Comparison of ENCODE assay signal across 16 cellular contexts in the genomic region with DNA sequence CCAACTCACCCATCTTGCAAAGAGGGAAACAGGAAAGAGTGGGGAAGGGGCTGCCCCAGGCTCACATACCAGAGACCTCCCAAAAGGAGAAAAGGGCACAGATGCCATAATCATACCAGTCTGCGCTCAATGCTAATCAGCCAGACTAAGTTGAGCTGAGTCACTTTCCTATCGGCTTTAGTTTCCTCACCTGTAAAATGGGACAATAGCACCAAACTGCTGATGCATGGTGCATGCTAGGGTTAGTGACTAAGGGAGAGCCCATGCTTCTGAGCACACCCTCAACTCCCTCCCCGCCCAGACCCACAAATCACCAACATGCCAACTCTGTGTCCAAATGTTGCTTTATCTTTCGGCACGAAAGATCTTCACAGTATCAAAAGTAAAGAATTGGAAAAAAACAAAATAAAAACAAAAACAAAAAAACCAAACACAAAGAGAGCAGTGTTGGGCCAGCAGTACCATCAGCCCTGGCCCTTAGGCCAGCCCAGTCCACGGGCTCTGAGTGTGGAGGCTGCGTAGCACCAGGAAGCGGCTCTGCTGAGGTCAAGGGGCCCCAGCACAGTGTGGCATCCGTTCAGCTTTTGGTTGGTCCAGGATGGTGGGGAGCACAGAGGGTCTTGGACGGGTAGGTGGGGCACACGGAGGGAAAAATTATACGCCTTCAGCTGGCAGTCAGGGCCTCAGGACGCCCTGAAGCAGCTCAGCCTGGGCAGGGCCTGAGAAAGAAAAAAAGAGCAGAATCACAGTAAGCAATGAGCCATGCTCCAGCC. TPM values are rescaled to one million over a fixed set of nuclear protein-coding genes. Genes with fewer than 3 reads are reported as not detected.
DNase-seq lines count a peak whose midpoint lies in the region; ATAC-seq and TF ChIP-seq lines count a peak whose summit lies in the region.
"Had no signal": no experiment of that assay in that cellular context is flagged by ENCODE, and none has a peak within 500 bp of the region (broad histone marks: within the 10 kb centered on the region; RNA-seq: fewer than 3 reads in every experiment).

No MANE protein-coding gene starts in this region.

- H3K4me3 ChIP-seq in mesenchymal stem cell (ENCODE audit: insufficient read depth in 1 of 2, low read depth in 1 of 2, low read length in 2 of 2) (no peak overlapping the region), tibial artery (no peak overlapping the region)
- H3K4me3 ChIP-seq: adrenal gland, HAP-1 had no signal

- H4K91ac ChIP-seq in mesenchymal stem cell (ENCODE audit: low read length) = no peak overlapping the region

- no peak for TF ChIP-seq CTCF in tibial artery (IDR thresholded peaks at IDR 0.05)

- H3K36me3 ChIP-seq in mesenchymal stem cell (ENCODE audit: control insufficient read depth in 1 of 2, insufficient read depth in 2 of 2, low read depth in 1 of 2, low read length in 2 of 2) (peaks cover 58 to 64% of the 10 kb centered on the region in 2 experiments), tibial artery (peaks cover 32 to 66% (median 52%) of the 10 kb centered on the region in 3 donors)

- peak overlapping the region; percentile 58 for H3K4me3 Mint-ChIP-seq in stimulated activated naive CD8-positive, alpha-beta T cell treated with anti-CD3 and anti-CD28 coated beads, Interleukin-15, Interleukin-2, amounts not matched to agents 100 ng/mL and 50 ng/mL, for 24 hours
- H3K4me3 Mint-ChIP-seq in T-helper 17 cell = peak overlapping the region; percentile 45

- H3K27ac Mint-ChIP-seq in stimulated activated naive CD8-positive, alpha-beta T cell treated with anti-CD3 and anti-CD28 coated beads, Interleukin-15, Interleukin-2, amounts not matched to agents 100 ng/mL and 50 ng/mL, for 24 hours = peak overlapping the region; percentile 51
- H3K27ac Mint-ChIP-seq in T-helper 17 cell = peak overlapping the region; percentile 77

- no peaks in the 10 kb centered on the region for H3K9me3 Mint-ChIP-seq in stimulated activated naive CD8-positive, alpha-beta T cell treated with anti-CD3 and anti-CD28 coated beads, Interleukin-15, Interleukin-2, amounts not matched to agents 100 ng/mL and 50 ng/mL, for 24 hours

- H3K27me3 ChIP-seq in mesenchymal stem cell (ENCODE audit: control insufficient read depth in 1 of 2, insufficient read depth in 1 of 2, low read length in 2 of 2) = no peaks in the 10 kb centered on the region
- H3K27me3 ChIP-seq in tibial artery = no peaks in the 10 kb centered on the region
- H3K27me3 ChIP-seq: adrenal gland, dorsolateral prefrontal cortex had no signal

- no peak overlapping the region for H2BK12ac ChIP-seq in mesenchymal stem cell (ENCODE audit: low read length in 2 of 2)

- H3K18ac ChIP-seq in mesenchymal stem cell (ENCODE audit: low read depth in 1 of 2, low read length in 2 of 2) = no peak overlapping the region

- H3K27ac ChIP-seq in mesenchymal stem cell (ENCODE audit: low read length, poor library complexity, severe bottlenecking) (no peak overlapping the region), tibial artery (no peak overlapping the region)
- H3K27ac ChIP-seq: adrenal gland had no signal

- no peak overlapping the region for H2AFZ ChIP-seq in mesenchymal stem cell (ENCODE audit: low read depth, low read length)

- peaks cover 49% of the 10 kb centered on the region for H3K79me1 ChIP-seq in mesenchymal stem cell (replicated peaks; ENCODE audit: low read length, poor library complexity, severe bottlenecking)

- no peak overlapping the region for H2BK15ac ChIP-seq in mesenchymal stem cell (ENCODE audit: low read depth, poor library complexity, severe bottlenecking)

- H2AK5ac ChIP-seq in mesenchymal stem cell (ENCODE audit: low read length, severe bottlenecking) = no peak overlapping the region

- H2BK5ac ChIP-seq in mesenchymal stem cell (ENCODE audit: low read depth, low read length, poor library complexity, severe bottlenecking) = no peak overlapping the region

- H3K4me1 Mint-ChIP-seq in stimulated activated naive CD8-positive, alpha-beta T cell treated with anti-CD3 and anti-CD28 coated beads, Interleukin-15, Interleukin-2, amounts not matched to agents 100 ng/mL and 50 ng/mL, for 24 hours (ENCODE audit: low read depth) = peaks cover 54% of the 10 kb centered on the region
- peaks cover 31% of the 10 kb centered on the region for H3K4me1 Mint-ChIP-seq in T-helper 17 cell

- 86% methylated on average over 13 of the region's 13 CpGs for WGBS in mesenchymal stem cell

- H3K36me3 Mint-ChIP-seq in stimulated activated naive CD8-positive, alpha-beta T cell treated with anti-CD3 and anti-CD28 coated beads, Interleukin-15, Interleukin-2, amounts not matched to agents 100 ng/mL and 50 ng/mL, for 24 hours (ENCODE audit: low read depth) = peaks cover 49% of the 10 kb centered on the region
- peaks cover 8% of the 10 kb centered on the region for H3K36me3 Mint-ChIP-seq in T-helper 17 cell (ENCODE audit: low read depth)

- H3K9me3 ChIP-seq in T-helper 17 cell (ENCODE audit: control insufficient read depth, low read length, poor library complexity, severe bottlenecking) (no peaks in the 10 kb centered on the region), mesenchymal stem cell (ENCODE audit: control insufficient read depth, low read length) (no peaks in the 10 kb centered on the region), tibial artery (no peaks in the 10 kb centered on the region)
- H3K9me3 ChIP-seq: adrenal gland, HAP-1 had no signal

- peak overlapping the region; percentile 28 for H4K8ac ChIP-seq in mesenchymal stem cell (ENCODE audit: low read length)

- intact Hi-C loops in tibial artery (cut with DNase I; ENCODE audit: low total_unique reads) = no loop called here

- ATAC-seq in stimulated activated naive CD8-positive, alpha-beta T cell treated with anti-CD3 and anti-CD28 coated beads, Interleukin-15, Interleukin-2, amounts not matched to agents 100 U/mL and 50 U/mL, for 24 hours = no peak
- ATAC-seq in T-helper 17 cell (no peak), GM18909 (IDR thresholded peaks at IDR 0.05; ENCODE audit: poor library complexity, unreplicated experiment) (no peak)

- H3K4me1 ChIP-seq in mesenchymal stem cell (ENCODE audit: control insufficient read depth, insufficient read depth, low read depth, low read length) = peaks cover 17% of the 10 kb centered on the region
- peaks cover 0 to 17% (median 15%) of the 10 kb centered on the region in 4 donors for H3K4me1 ChIP-seq in tibial artery

- peak overlapping the region; percentile 56 for H3K9ac ChIP-seq in mesenchymal stem cell (ENCODE audit: low read length)

- H3K27me3 Mint-ChIP-seq in stimulated activated naive CD8-positive, alpha-beta T cell treated with anti-CD3 and anti-CD28 coated beads, Interleukin-15, Interleukin-2, amounts not matched to agents 100 ng/mL and 50 ng/mL, for 24 hours = no peaks in the 10 kb centered on the region
- no peaks in the 10 kb centered on the region for H3K27me3 Mint-ChIP-seq in T-helper 17 cell

- H2BK120ac ChIP-seq in mesenchymal stem cell (ENCODE audit: low read depth, low read length) = no peak overlapping the region

- H3K14ac ChIP-seq in mesenchymal stem cell (ENCODE audit: low read length in 2 of 2) = no peak overlapping the region

- no peak overlapping the region for H3K4me2 ChIP-seq in mesenchymal stem cell (ENCODE audit: low read length, poor library complexity, severe bottlenecking)

- DNase-seq in stimulated activated naive CD8-positive, alpha-beta T cell treated with anti-CD3 and anti-CD28 coated beads, Interleukin-15, Interleukin-2, amounts not matched to agents 100 U/mL and 50 U/mL, for 24 hours = no peak
- no peak for DNase-seq in T-helper 17 cell
- no peak for DNase-seq in mesenchymal stem cell
- DNase-seq in tibial artery = no peak
- no peak for DNase-seq in pons (ENCODE audit: low spot score)
- DNase-seq in superior temporal gyrus (ENCODE audit: extremely low spot score) = no peak
- DNase-seq: adrenal gland; Calu3; dorsolateral prefrontal cortex; foreskin melanocyte; NCI-H1417; SHP77 treated with DMSO at 0.1 percent for 48 hours; stimulated activated CD8-positive, alpha-beta memory T cell treated with anti-CD3 and anti-CD28 coated beads, Interleukin-4, amount 100 ng/mL, for 48 hours had no signal

- H3K4ac ChIP-seq in mesenchymal stem cell (ENCODE audit: low read depth in 1 of 2, low read length in 2 of 2) = no peak overlapping the region

- H3K23ac ChIP-seq in mesenchymal stem cell (ENCODE audit: low read length in 2 of 2) = no peak overlapping the region

RNA-seq across cellular contexts. Expression of gene DDX41, which starts 2.9 kb away (rescaled TPM):
- total RNA-seq in T-helper 17 cell = 10 to 100 TPM; 58.6 to 66.9 TPM
- polyA plus RNA-seq in mesenchymal stem cell (2013, experiment 1 of 2) = 45.5 TPM
- polyA plus RNA-seq in mesenchymal stem cell (2013, experiment 2 of 2) = 41.7 TPM

RNA-seq across cellular contexts. Expression of gene DOK3, which starts 10.0 kb away (rescaled TPM):
- 1 to 10 TPM; 5.1 to 8.0 TPM for total RNA-seq in T-helper 17 cell
- 1.3 TPM for polyA plus RNA-seq in mesenchymal stem cell (2013, experiment 1 of 2)
- 1.4 TPM for polyA plus RNA-seq in mesenchymal stem cell (2013, experiment 2 of 2)

RNA-seq across cellular contexts. Expression of gene PDLIM7, which starts 22.2 kb away (rescaled TPM):
- 10 to 100 TPM in 1 of 2 donors, 1 to 10 TPM in 1; 6.8 to 16.2 TPM for total RNA-seq in T-helper 17 cell
- 221 TPM for polyA plus RNA-seq in mesenchymal stem cell (2013, experiment 1 of 2)
- 213 TPM for polyA plus RNA-seq in mesenchymal stem cell (2013, experiment 2 of 2)

RNA-seq across cellular contexts. Expression of gene FAM193B, which starts 34.7 kb away (rescaled TPM):
- 100 to 1,000 TPM; 143 to 167 TPM for total RNA-seq in T-helper 17 cell
- 23.6 TPM for polyA plus RNA-seq in mesenchymal stem cell (2013, experiment 1 of 2)
- polyA plus RNA-seq in mesenchymal stem cell (2013, experiment 2 of 2) = 21.0 TPM

RNA-seq across cellular contexts. Expression of gene DBN1, which starts 46.2 kb away (rescaled TPM):
- 1 to 10 TPM; 1.2 to 5.0 TPM for total RNA-seq in T-helper 17 cell
- polyA plus RNA-seq in mesenchymal stem cell (2013, experiment 1 of 2) = 149 TPM
- polyA plus RNA-seq in mesenchymal stem cell (2013, experiment 2 of 2) = 150 TPM
